8 cellular contexts compared by ENCODE assay signal in genomic region chr2:31980674-31981356, GRCh38. TPM values are rescaled to one million over a fixed set of nuclear protein-coding genes. Genes with fewer than 3 reads are reported as not detected.
DNase-seq lines count a peak whose midpoint lies in the region; ATAC-seq lines count a peak whose summit lies in the region.

No MANE protein-coding gene starts in this region.

- peak; percentile 12 for DNase-seq in GDM1 (lab: John Stamatoyannopoulos, UW)
- no peak for DNase-seq in T-helper 17 cell
- peak; percentile 16 for DNase-seq in iPS DF 4.7 (ENCODE audit: extremely low read depth, low spot score)
- no peak for DNase-seq in ureter (ENCODE audit: low spot score)
- no peak for DNase-seq in NCI-H2029 (lab: John Stamatoyannopoulos, UW)
- DNase-seq in activated gamma-delta T cell treated with Interleukin-2 at 50 U/mL for 16 hours: no peak

- H3K9me3 ChIP-seq in T-helper 17 cell (ENCODE audit: control insufficient read depth, low read length, poor library complexity, severe bottlenecking): no peaks in the 10 kb centered on the region

- H3K27ac Mint-ChIP-seq in T-helper 17 cell: peak overlapping the region; percentile 88

- peak; percentile 99 for ATAC-seq in GM19452 (IDR thresholded peaks at IDR 0.05; ENCODE audit: unreplicated experiment)
- peak; percentile 99 for ATAC-seq in HG03342 (IDR thresholded peaks at IDR 0.05; ENCODE audit: unreplicated experiment)
- ATAC-seq in T-helper 17 cell: peak; percentile 90

- peaks cover 2% of the 10 kb centered on the region for H3K36me3 Mint-ChIP-seq in T-helper 17 cell (ENCODE audit: low read depth)

- no peak overlapping the region for H3K4me3 Mint-ChIP-seq in T-helper 17 cell

- H3K27me3 Mint-ChIP-seq in T-helper 17 cell: no peaks in the 10 kb centered on the region

- H3K4me1 Mint-ChIP-seq in T-helper 17 cell: peaks cover 24% of the 10 kb centered on the region

RNA-seq across cellular contexts. Expression of gene MEMO1, which starts 30.0 kb away (rescaled TPM):
- total RNA-seq in T-helper 17 cell (10 to 100 TPM; 41.7 to 47.5 TPM), ureter (58.0 TPM)

RNA-seq across cellular contexts. Expression of gene DPY30, which starts 58.8 kb away (rescaled TPM):
- total RNA-seq in T-helper 17 cell (10 to 100 TPM; 22.0 to 27.0 TPM), ureter (45.7 TPM)

Comparison
In these comparisons a context has a peak if more than half of its experiments do, and no peak if none do; other contexts are left out.
1. DNase-seq: peak in GDM1 (single experiment) and iPS DF 4.7 (single experiment); none in T-helper 17 cell (0 of 3), ureter (single experiment), NCI-H2029 (single experiment) and activated gamma-delta T cell treated with Interleukin-2 at 50 U/mL for 16 hours (single experiment).
2. Peak in every context shown above with its lines, with median percentiles within 50 percentile points of each other: ATAC-seq.